25 cellular contexts compared by ENCODE assay signal in the genomic region with DNA sequence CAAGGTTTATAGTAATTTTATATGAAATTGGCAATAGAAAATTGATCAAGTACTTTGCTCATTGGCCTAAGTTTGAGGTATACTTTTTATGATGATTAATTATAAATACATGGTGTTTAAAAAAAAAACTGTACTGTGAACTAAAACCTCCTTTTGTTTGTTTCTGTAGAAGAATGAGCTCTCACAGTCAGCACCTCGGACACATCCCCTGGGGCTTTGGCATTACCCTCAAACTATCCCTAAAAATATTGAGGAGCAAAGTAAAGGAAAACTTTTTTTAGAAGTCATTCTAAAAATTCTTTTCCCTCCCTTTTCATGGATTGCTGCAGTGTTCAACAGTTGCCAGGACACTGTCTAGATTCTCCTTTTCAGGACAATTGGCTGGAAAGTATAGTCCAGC.
"Had no signal": no experiment of that assay in that cellular context is flagged by ENCODE, and none has a peak within 500 bp of the region (broad histone marks: within the 10 kb centered on the region; RNA-seq: fewer than 3 reads in every experiment).

No MANE protein-coding gene starts in this region.

- H3K4me1 Mint-ChIP-seq: endodermal cell had no signal

- H3K9me3 ChIP-seq: esophagus muscularis mucosa, esophagus squamous epithelium, gastrocnemius medialis, gastroesophageal sphincter, heart left ventricle, heart right ventricle had no signal

- H3K4me3 Mint-ChIP-seq: dendritic cell treated with granulocyte-macrophage colony-stimulating factor and Interleukin-4, amounts not matched to agents 40 ng/mL and 50 ng/mL, for 4 days; effector memory CD8-positive, alpha-beta T cell; endodermal cell had no signal

- H3K27me3 ChIP-seq: dorsolateral prefrontal cortex, esophagus muscularis mucosa, esophagus squamous epithelium, foreskin keratinocyte, gastrocnemius medialis, gastroesophageal sphincter, heart left ventricle, heart right ventricle, hepatocyte had no signal

- H2AFZ ChIP-seq: hepatocyte had no signal

- H3K4me2 ChIP-seq: hepatocyte had no signal

- ATAC-seq: effector memory CD8-positive, alpha-beta T cell; esophagus mucosa; foreskin keratinocyte; gastrocnemius medialis; gastroesophageal sphincter; heart left ventricle; heart right ventricle had no signal

- H3K4me3 ChIP-seq: coronary artery, dorsolateral prefrontal cortex, esophagus muscularis mucosa, esophagus squamous epithelium, gastrocnemius medialis, gastroesophageal sphincter, heart left ventricle, heart right ventricle, hepatocyte had no signal

- H3K4me1 ChIP-seq: esophagus muscularis mucosa, foreskin keratinocyte, gastrocnemius medialis, gastroesophageal sphincter, heart left ventricle, heart right ventricle had no signal

- H3K79me2 ChIP-seq: hepatocyte had no signal

- H3K27me3 Mint-ChIP-seq: dendritic cell treated with granulocyte-macrophage colony-stimulating factor and Interleukin-4, amounts not matched to agents 40 ng/mL and 50 ng/mL, for 4 days; effector memory CD8-positive, alpha-beta T cell had no signal

- H3K27ac ChIP-seq: coronary artery, dorsolateral prefrontal cortex, epithelial cell of prostate, esophagus muscularis mucosa, esophagus squamous epithelium, foreskin keratinocyte, gastrocnemius medialis, gastroesophageal sphincter, heart left ventricle, heart right ventricle, hepatocyte had no signal

- H3K9me3 Mint-ChIP-seq: dendritic cell treated with granulocyte-macrophage colony-stimulating factor and Interleukin-4, amounts not matched to agents 40 ng/mL and 50 ng/mL, for 4 days; effector memory CD8-positive, alpha-beta T cell; endodermal cell had no signal

- H3K27ac Mint-ChIP-seq: dendritic cell treated with granulocyte-macrophage colony-stimulating factor and Interleukin-4, amounts not matched to agents 40 ng/mL and 50 ng/mL, for 4 days; effector memory CD8-positive, alpha-beta T cell; endodermal cell had no signal

- DNase-seq: cortex of kidney; dermis blood vessel endothelial cell; dorsolateral prefrontal cortex; effector CD4-positive, alpha-beta T cell; effector CD8-positive, alpha-beta T cell; effector memory CD4-positive, alpha-beta T cell; effector memory CD8-positive, alpha-beta T cell; endodermal cell; erythroblast; esophagus squamous epithelium; foreskin keratinocyte; foreskin melanocyte; gastrocnemius medialis; glutamatergic neuron; head of caudate nucleus; heart left ventricle; heart right ventricle; hippocampal formation had no signal
